11 cellular contexts compared by ENCODE assay signal in the genomic region with DNA sequence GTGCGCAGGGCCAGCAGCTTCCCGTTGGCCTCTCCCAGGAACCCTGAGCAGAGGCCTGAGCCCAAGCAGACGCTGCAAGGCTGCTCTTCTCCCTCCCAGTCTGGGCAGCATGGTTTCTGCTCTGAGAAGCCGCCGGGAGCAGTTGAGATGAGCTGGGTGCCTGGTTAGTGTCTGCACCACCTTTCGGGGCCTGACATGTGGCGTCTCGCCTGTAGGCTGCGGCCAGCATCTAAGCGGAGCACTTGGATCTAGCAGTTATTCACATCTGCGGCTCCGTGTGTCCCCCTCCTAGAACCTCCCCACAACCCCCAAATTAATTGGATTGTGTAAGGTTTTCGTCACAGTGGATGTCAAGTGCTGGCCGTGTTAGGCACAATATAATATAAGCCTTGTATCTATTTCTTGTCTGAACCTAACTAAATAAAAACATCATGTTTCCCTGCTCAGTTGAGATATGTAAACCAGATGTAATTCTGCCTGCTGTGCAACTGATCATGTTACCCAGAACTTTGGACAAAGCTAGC. TPM values are rescaled to one million over a fixed set of nuclear protein-coding genes. Genes with fewer than 3 reads are reported as not detected.
A peak's percentile ranks its signal among the peaks of the same experiment; 100 is the strongest.
DNase-seq lines count a peak whose midpoint lies in the region; ATAC-seq and TF ChIP-seq lines count a peak whose summit lies in the region.
"Had no signal": no experiment of that assay in that cellular context is flagged by ENCODE, and none has a peak within 500 bp of the region (broad histone marks: within the 10 kb centered on the region; RNA-seq: fewer than 3 reads in every experiment).

No MANE protein-coding gene starts in this region.

- TF ChIP-seq POLR2A in breast epithelium (IDR thresholded peaks at IDR 0.05), result no peak

- H3K36me3 ChIP-seq in breast epithelium (no peaks in the 10 kb centered on the region), right atrium auricular region (no peaks in the 10 kb centered on the region), skeletal muscle tissue (ENCODE audit: control insufficient read depth in 3 of 3, insufficient read depth in 3 of 3, low read length in 3 of 3) (no peaks in the 10 kb centered on the region)
- H3K36me3 ChIP-seq: MG63, WERI-Rb-1 had no signal

- TF ChIP-seq CTCF in HFFc6 (IDR thresholded peaks at IDR 0.05) (no peak), breast epithelium (IDR thresholded peaks at IDR 0.05) (no peak), right atrium auricular region (IDR thresholded peaks at IDR 0.05) (no peak)

- no peak overlapping the region for H3K4me3 ChIP-seq in breast epithelium
- H3K4me3 ChIP-seq in right atrium auricular region, result no peak overlapping the region
- H3K4me3 ChIP-seq in skeletal muscle tissue (ENCODE audit: low read length in 3 of 3), result no peak overlapping the region
- H3K4me3 ChIP-seq: MG63 had no signal

- H3K27me3 Mint-ChIP-seq in HFFc6 (ENCODE audit: insufficient read depth), result peaks cover 3% of the 10 kb centered on the region
- no peaks in the 10 kb centered on the region for H3K27me3 Mint-ChIP-seq in stimulated activated memory B cell treated with anti-CD40 and anti-IgM and Interleukin-4, amounts not matched to agents 10 μg/mL and 1 μg/mL and 100 μg/mL, for 72 hours

- no peak for DNase-seq in HFFc6
- peak in 1 of 2 donors; percentile 60 for DNase-seq in breast epithelium (ENCODE audit: low spot score in 2 of 2)
- no peak for DNase-seq in right atrium auricular region (ENCODE audit: low spot score)
- DNase-seq: MG63, WERI-Rb-1 had no signal

- no peak for ATAC-seq in stimulated activated memory B cell treated with anti-CD40 and anti-IgM and Interleukin-4, amounts not matched to agents 10 μg/mL and 1 μg/mL and 100 μg/mL, for 72 hours
- ATAC-seq in HG02642 (IDR thresholded peaks at IDR 0.05; ENCODE audit: poor library complexity, unreplicated experiment), result no peak
- ATAC-seq in HG03135 (IDR thresholded peaks at IDR 0.05; ENCODE audit: unreplicated experiment), result no peak
- no peak for ATAC-seq in HG03139 (IDR thresholded peaks at IDR 0.05; ENCODE audit: unreplicated experiment)
- ATAC-seq: sciatic nerve had no signal

- no peaks in the 10 kb centered on the region for H3K9me3 Mint-ChIP-seq in HFFc6
- H3K9me3 Mint-ChIP-seq in stimulated activated memory B cell treated with anti-CD40 and anti-IgM and Interleukin-4, amounts not matched to agents 10 μg/mL and 1 μg/mL and 100 μg/mL, for 72 hours, result no peaks in the 10 kb centered on the region

- intact Hi-C loops in breast epithelium (cut with DNase I; ENCODE audit: low total_unique reads), result no loop called here

- H3K27me3 ChIP-seq in breast epithelium (no peaks in the 10 kb centered on the region), right atrium auricular region (no peaks in the 10 kb centered on the region), skeletal muscle tissue (ENCODE audit: control insufficient read depth in 3 of 3, insufficient read depth in 3 of 3, low read length in 3 of 3) (peaks cover 0 to 33% (median 18%) of the 10 kb centered on the region in 3 donors)
- H3K27me3 ChIP-seq: MG63 had no signal

- peak overlapping the region; percentile 67 for H3K27ac Mint-ChIP-seq in HFFc6
- H3K27ac Mint-ChIP-seq in stimulated activated memory B cell treated with anti-CD40 and anti-IgM and Interleukin-4, amounts not matched to agents 10 μg/mL and 1 μg/mL and 100 μg/mL, for 72 hours, result no peak overlapping the region

- peak overlapping the region in 1 of 3 donors; percentile 13 for H3K9ac ChIP-seq in skeletal muscle tissue (ENCODE audit: low read depth in 1 of 3, low read length in 3 of 3)

- H3K9me3 ChIP-seq in breast epithelium (no peaks in the 10 kb centered on the region), right atrium auricular region (no peaks in the 10 kb centered on the region), skeletal muscle tissue (ENCODE audit: control insufficient read depth in 3 of 3, low read length in 3 of 3) (no peaks in the 10 kb centered on the region)
- H3K9me3 ChIP-seq: MG63 had no signal

- H3K4me1 ChIP-seq in breast epithelium (peaks cover 20 to 24% of the 10 kb centered on the region in 2 donors), right atrium auricular region (peaks cover 0 to 88% of the 10 kb centered on the region in 2 donors), skeletal muscle tissue (ENCODE audit: control insufficient read depth in 3 of 3, insufficient read depth in 3 of 3, low read length in 3 of 3) (peaks cover 54 to 64% (median 58%) of the 10 kb centered on the region in 3 donors)

- peaks cover 17% of the 10 kb centered on the region; the same call in 1 of the 2 replicates for H3K36me3 Mint-ChIP-seq in HFFc6 (ENCODE audit: low read depth)
- peaks cover 38% of the 10 kb centered on the region for H3K36me3 Mint-ChIP-seq in stimulated activated memory B cell treated with anti-CD40 and anti-IgM and Interleukin-4, amounts not matched to agents 10 μg/mL and 1 μg/mL and 100 μg/mL, for 72 hours

- H3K27ac ChIP-seq in breast epithelium (peak overlapping the region; percentile 90 to 92), right atrium auricular region (peak overlapping the region; percentile 82 to 91), skeletal muscle tissue (ENCODE audit: low read depth, low read length) (peak overlapping the region; percentile 67)

- H3K4me3 Mint-ChIP-seq in HFFc6, result no peak overlapping the region; the same call in 1 of the 2 replicates
- H3K4me3 Mint-ChIP-seq in stimulated activated memory B cell treated with anti-CD40 and anti-IgM and Interleukin-4, amounts not matched to agents 10 μg/mL and 1 μg/mL and 100 μg/mL, for 72 hours, result no peak overlapping the region

- peaks cover 73% of the 10 kb centered on the region for H3K4me1 Mint-ChIP-seq in HFFc6 (ENCODE audit: low read depth)
- peaks cover 57% of the 10 kb centered on the region for H3K4me1 Mint-ChIP-seq in stimulated activated memory B cell treated with anti-CD40 and anti-IgM and Interleukin-4, amounts not matched to agents 10 μg/mL and 1 μg/mL and 100 μg/mL, for 72 hours

RNA-seq across cellular contexts. Expression of a gene that starts 45.6 kb away (rescaled TPM):
- 10 to 100 TPM; 54.5 to 80.7 (median 71.9) TPM for total RNA-seq in HFFc6 (2021; fragmentation: NEBNext Ultra II Directional; extraction: Animal tissue kit (Norgen Biotek cat#: 25700))
- total RNA-seq in breast epithelium (10 to 100 TPM; 13.9 to 28.5 (median 16.5) TPM), right atrium auricular region (10 to 100 TPM; 15.1 to 16.3 TPM), skeletal muscle tissue (9.9 TPM)
